12 cellular contexts compared by ENCODE assay signal in genomic region chr3:130516645-130517512, GRCh38. TPM values are rescaled to one million over a fixed set of nuclear protein-coding genes. Genes with fewer than 3 reads are reported as not detected.
A peak's percentile ranks its signal among the peaks of the same experiment; 100 is the strongest.
DNase-seq lines count a peak whose midpoint lies in the region; ATAC-seq, FAIRE-seq and TF ChIP-seq lines count a peak whose summit lies in the region.
"Had no signal": no experiment of that assay in that cellular context is flagged by ENCODE, and none has a peak within 500 bp of the region (broad histone marks: within the 10 kb centered on the region; RNA-seq: fewer than 3 reads in every experiment).

TSS of gene COL6A6 (plus strand) at chr3:130517177. CDS start at chr3:130560365, 43,188 bp downstream.

- TF ChIP-seq POLR2A in right lobe of liver (IDR thresholded peaks at IDR 0.05) (no peak), HepG2 (IDR thresholded peaks at IDR 0.05; ENCODE audit: insufficient read depth in 1 of 2, low read depth in 2 of 2, low read length in 2 of 2) (no peak)

- H3K36me3 ChIP-seq in right lobe of liver = no peaks in the 10 kb centered on the region
- no peaks in the 10 kb centered on the region for H3K36me3 ChIP-seq in HepG2 (replicated peaks in 1 of 2; ENCODE audit: control insufficient read depth in 1 of 2, insufficient read depth in 2 of 2, low read length in 2 of 2)

- H3K27ac ChIP-seq in right lobe of liver (no peak within 1 kb of the TSS), HepG2 (ENCODE audit: extremely low read length, insufficient read depth, low read length) (no peak within 1 kb of the TSS)

- POLR2A ChIA-PET in HepG2 (lab: Yijun Ruan, JAX) = no interaction called here

- no peak within 1 kb of the TSS for H3K4me2 ChIP-seq in HepG2 (ENCODE audit: low read depth, low read length)

- no peak within 1 kb of the TSS for H2AFZ ChIP-seq in HepG2 (ENCODE audit: low read length)

- DNase-seq in right lobe of liver (no peak), HepG2 (ENCODE audit: low spot score) (no peak), fibroblast of the aortic adventitia (ENCODE audit: low read depth) (no peak), myocyte (ENCODE audit: low read depth) (peak; percentile 8), kidney tubule cell (ENCODE audit: low spot score) (no peak), NCI-H2029 treated with DMSO at 0.1 percent for 48 hours (lab: John Stamatoyannopoulos, UW) (no peak)
- DNase-seq: activated CD8-positive, alpha-beta memory T cell treated with anti-CD3 and anti-CD28 coated beads, Interleukin-2, amount 50 U/mL, for 4 hours; anterior cingulate cortex had no signal

- intact Hi-C loops in right lobe of liver (cut with DNase I) (no loop called here), HepG2 (cut with micrococcal nuclease; ENCODE audit: unreplicated experiment) (no loop called here)

- BruUV-seq in HepG2 (replicated peaks; lab: Mats Ljungman, UMichigan) = no TSS peak

- in situ Hi-C loops in HepG2 (cut with HindIII; ENCODE audit: extremely low pct_ligation_motif_present, low pct_unique_long_range_greater_than_20kb) = no loop called here

- TF ChIP-seq CTCF in right lobe of liver (IDR thresholded peaks at IDR 0.05) (no peak), HepG2 (CRISPR knock-in tag; IDR thresholded peaks at IDR 0.05) (no peak), fibroblast of the aortic adventitia (IDR thresholded peaks at IDR 0.05; ENCODE audit: insufficient read depth, low read length) (no peak)

- peak within 1 kb of the TSS in 2 of 3 donors; percentile 16 to 19 for H3K4me3 ChIP-seq in right lobe of liver
- no peak within 1 kb of the TSS for H3K4me3 ChIP-seq in HepG2 (replicated peaks in 1 of 3; ENCODE audit: insufficient read depth in 1 of 3, low read depth in 2 of 3, low read length in 3 of 3)
- H3K4me3 ChIP-seq in fibroblast of the aortic adventitia (ENCODE audit: low read depth, low read length) = peak within 1 kb of the TSS; percentile 58

- H3K9me3 ChIP-seq in right lobe of liver (no peaks in the 10 kb centered on the region), HepG2 (ENCODE audit: low read length) (no peaks in the 10 kb centered on the region)

- TF ChIP-seq EP300 in HepG2 (IDR thresholded peaks at IDR 0.05; ENCODE audit: low read depth in 2 of 2, low read length in 2 of 2) (no peak), HepG2 (CRISPR knock-in tag; IDR thresholded peaks at IDR 0.05; ENCODE audit: borderline replicate concordance) (no peak)

- H3K4me1 ChIP-seq in right lobe of liver = no peaks in the 10 kb centered on the region
- H3K4me1 ChIP-seq in HepG2 (ENCODE audit: insufficient read depth, low read length) = no peaks in the 10 kb centered on the region

- TF ChIP-seq RAD21 in HepG2 (CRISPR knock-in tag; IDR thresholded peaks at IDR 0.05) = no peak

- 2% methylated on average over 28 of the region's 58 CpGs for WGBS in right lobe of liver (ENCODE audit: insufficient coverage, low coverage, low lambda C conversion rate, missing lambda C conversion rate)
- 23% methylated on average over 21 of the region's 58 CpGs for WGBS in HepG2 (ENCODE audit: low lambda C conversion rate)

- H3K79me2 ChIP-seq in HepG2 (ENCODE audit: insufficient read depth, low read length) = no peaks in the 10 kb centered on the region

- no peak for FAIRE-seq in HepG2 (lab: Jason Lieb, UNC)

- CTCF ChIA-PET in HepG2 (lab: Yijun Ruan, JAX; ENCODE audit: low intra/inter-chr PET ratio, low total read pairs) = no interaction called here

- peak in 1 of 4 donors; percentile 28 for ATAC-seq in right lobe of liver
- no peak for ATAC-seq in HepG2
- ATAC-seq in HG02981 (IDR thresholded peaks at IDR 0.05; ENCODE audit: unreplicated experiment) = no peak
- no peak for ATAC-seq in GM18909 (IDR thresholded peaks at IDR 0.05; ENCODE audit: poor library complexity, unreplicated experiment)

- H4K20me1 ChIP-seq in HepG2 (ENCODE audit: insufficient read depth, low read length) = no peaks in the 10 kb centered on the region

- H3K27me3 ChIP-seq in right lobe of liver (peaks cover 0 to 7% of the 10 kb centered on the region in 2 donors), HepG2 (ENCODE audit: control insufficient read depth in 1 of 2, insufficient read depth in 2 of 2, low read length in 2 of 2) (peaks cover 0 to 20% of the 10 kb centered on the region in 2 experiments; a peak in 2 of 5 replicates)

- H3K9ac ChIP-seq in HepG2 (ENCODE audit: insufficient read depth, low read depth, low read length) = no peak within 1 kb of the TSS

TF ChIP-seq in HepG2, 621 proteins besides CTCF, POLR2A, EP300 and RAD21:
- TF ChIP-seq KMT2A (CRISPR knock-in tag; IDR thresholded peaks at IDR 0.05) = no peak
- TF ChIP-seq HMG20B (CRISPR knock-in tag; conservative IDR thresholded peaks at IDR 0.05) = no peak
- TF ChIP-seq AGO1 (IDR thresholded peaks at IDR 0.05; ENCODE audit: low read depth, low read length, poor library complexity, severe bottlenecking) = no peak
- TF ChIP-seq SP4 (CRISPR knock-in tag; IDR thresholded peaks at IDR 0.05) = no peak
- TF ChIP-seq U2AF1 (optimal IDR thresholded peaks at IDR 0.05; ENCODE audit: low read depth, low read length) = no peak
- no peak for TF ChIP-seq TP53 (CRISPR knock-in tag; conservative IDR thresholded peaks at IDR 0.05)
- TF ChIP-seq KDM5B (CRISPR knock-in tag; IDR thresholded peaks at IDR 0.05; ENCODE audit: borderline replicate concordance) = no peak
- TF ChIP-seq CSRNP1 (CRISPR knock-in tag; IDR thresholded peaks at IDR 0.05) = no peak
- TF ChIP-seq SNAPC2 (CRISPR knock-in tag; IDR thresholded peaks at IDR 0.05) = no peak
- TF ChIP-seq ZNF607 (CRISPR knock-in tag; IDR thresholded peaks at IDR 0.05; ENCODE audit: borderline replicate concordance) = no peak
- no peak for TF ChIP-seq BRD4 (CRISPR knock-in tag; IDR thresholded peaks at IDR 0.05)
- TF ChIP-seq ZNF746 (CRISPR knock-in tag; IDR thresholded peaks at IDR 0.05) = no peak
TF ChIP-seq in HepG2: peak in this region for 0.

RNA-seq across cellular contexts. Expression of gene COL6A6, which starts in this region (rescaled TPM):
- total RNA-seq in right lobe of liver (under 1 TPM in 5 of 6 experiments, not detected in 1; 0.11 to 0.93 (median 0.12) TPM), HepG2 (2016; rRNA removed; fragmentation: Illumina TruSeq; extraction: Trizol) (not detected in 2 replicates), fibroblast of the aortic adventitia (ENCODE audit: low replicate concordance) (18.6 and 20.7 TPM in 2 replicates), myocyte (0.10 and 0.13 TPM in 2 replicates)
- not detected in 2 replicates for total RNA-seq in HepG2 (2016; cell fraction: cytosol; rRNA removed; fragmentation: Illumina TruSeq; extraction: Trizol; ENCODE audit: low read depth)
- total RNA-seq in HepG2 (2016; cell fraction: insoluble cytoplasmic fraction; rRNA removed; fragmentation: Illumina TruSeq; extraction: Trizol) = not detected in 2 replicates
- not detected in 2 replicates for total RNA-seq in HepG2 (2016; cell fraction: membrane; rRNA removed; fragmentation: Illumina TruSeq; extraction: Trizol)
- not detected in 2 replicates for total RNA-seq in HepG2 (2016; cell fraction: nucleus; rRNA removed; fragmentation: Illumina TruSeq; extraction: Trizol)
- polyA plus RNA-seq in HepG2 (2011; rRNA removed) = not detected in 2 replicates
- not detected in 2 replicates for polyA plus RNA-seq in HepG2 (2011; cell fraction: cytosol; rRNA removed)
- not detected in 2 replicates for polyA plus RNA-seq in HepG2 (2011; cell fraction: nucleus; rRNA removed)
- 0.04 TPM in 1 of 2 replicates, not detected in the other for polyA plus RNA-seq in HepG2 (2012)
- polyA plus RNA-seq in HepG2 (2016; cell fraction: cytosol; fragmentation: Illumina TruSeq; extraction: Trizol; ENCODE audit: low read depth) = not detected in 2 replicates
- not detected in 2 replicates for polyA plus RNA-seq in HepG2 (2016; cell fraction: insoluble cytoplasmic fraction; fragmentation: Illumina TruSeq; extraction: Trizol; ENCODE audit: low read depth)
- polyA plus RNA-seq in HepG2 (2016; cell fraction: membrane; fragmentation: Illumina TruSeq; extraction: Trizol; ENCODE audit: low read depth) = not detected in 2 replicates
- polyA plus RNA-seq in HepG2 (2016; cell fraction: nucleus; fragmentation: Illumina TruSeq; extraction: Trizol; ENCODE audit: insufficient read depth, low read depth) = not detected in 2 replicates
- polyA minus RNA-seq in HepG2 (2011; rRNA and poly(A)+ RNA removed; ENCODE audit: low replicate concordance) = not detected in 2 replicates
- polyA minus RNA-seq in HepG2 (2011; cell fraction: cytosol; rRNA and poly(A)+ RNA removed) = not detected in 2 replicates
- polyA minus RNA-seq in HepG2 (2011; cell fraction: nucleus; rRNA and poly(A)+ RNA removed) = not detected in 2 replicates
- polyA plus RNA-seq in myocyte (2012) = 0.05 TPM
- total RNA-seq: M059J; T-helper 1 cell treated with Interleukin-12 subunit alpha and Interleukin-12 subunit beta and Interleukin-4 antibody, amounts not matched to agents 30 ng/mL and 1 ng/mL, for 36 hours had no signal

Comparison
In these comparisons a context has a peak if more than half of its experiments do, and no peak if none do; other contexts are left out.
1. RNA of gene COL6A6 (total RNA-seq): 18.6 to 20.7 TPM in fibroblast of the aortic adventitia; 0.10 to 0.13 TPM in myocyte, 0.11 to 0.93 TPM in right lobe of liver and not detected in HepG2; every median in the first group is over 10 times any median in the second.
2. H3K4me3 ChIP-seq: peak in right lobe of liver (2 of 3) and fibroblast of the aortic adventitia (single experiment); none in HepG2 (0 of 3).
3. Peak in DNase-seq in myocyte; RNA of the gene not detected or under 1 TPM.